7 cellular contexts compared by ENCODE assay signal in genomic region chr19:5680437-5681368, GRCh38.
DNase-seq lines count a peak whose midpoint lies in the region; ATAC-seq and TF ChIP-seq lines count a peak whose summit lies in the region.

A gene with protein sequence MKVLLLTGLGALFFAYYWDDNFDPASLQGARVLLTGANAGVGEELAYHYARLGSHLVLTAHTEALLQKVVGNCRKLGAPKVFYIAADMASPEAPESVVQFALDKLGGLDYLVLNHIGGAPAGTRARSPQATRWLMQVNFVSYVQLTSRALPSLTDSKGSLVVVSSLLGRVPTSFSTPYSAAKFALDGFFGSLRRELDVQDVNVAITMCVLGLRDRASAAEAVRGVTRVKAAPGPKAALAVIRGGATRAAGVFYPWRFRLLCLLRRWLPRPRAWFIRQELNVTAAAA (plus strand): TSS chr19:5681027. CDS start chr19:5684833, 3,806 bp downstream.
A gene with protein sequence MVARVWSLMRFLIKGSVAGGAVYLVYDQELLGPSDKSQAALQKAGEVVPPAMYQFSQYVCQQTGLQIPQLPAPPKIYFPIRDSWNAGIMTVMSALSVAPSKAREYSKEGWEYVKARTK (minus strand): TSS chr19:5680516. CDS start chr19:5680486, 30 bp downstream.

- DNase-seq in NCI-H2029 (lab: John Stamatoyannopoulos, UW) (peak; percentile 98), T1000 (lab: John Stamatoyannopoulos, UW) (peak; percentile 98), astrocyte of the spinal cord (ENCODE audit: low read depth, low spot score) (peak; percentile 100), hypothalamus (lab: John Stamatoyannopoulos, UW) (peak; percentile 96 to 100 (median 99)), retinal pigment epithelial cell (ENCODE audit: low read depth) (peak; percentile 93)

- H3K4me3 ChIP-seq in astrocyte of the spinal cord (ENCODE audit: low read depth, low read length), result peak within 1 kb of the TSS; percentile 77
- peak within 1 kb of the TSS; percentile 97 for H3K4me3 ChIP-seq in retinal pigment epithelial cell (ENCODE audit: low read length)

- TF ChIP-seq POLR2A in GM18505 (IDR thresholded peaks at IDR 0.05; ENCODE audit: borderline replicate concordance, extremely low read depth, insufficient read depth, insufficient read length), result peak; percentile 84

- TF ChIP-seq CTCF in astrocyte of the spinal cord (IDR thresholded peaks at IDR 0.05; ENCODE audit: low read depth, low read length) (no peak), retinal pigment epithelial cell (conservative IDR thresholded peaks at IDR 0.05; ENCODE audit: low read depth, low read length) (no peak)

- peak; percentile 74 for ATAC-seq in GM18505 (IDR thresholded peaks at IDR 0.05; ENCODE audit: unreplicated experiment)
- peak; percentile 74 for ATAC-seq in HG02973 (IDR thresholded peaks at IDR 0.05; ENCODE audit: unreplicated experiment)

- in situ Hi-C loops in astrocyte of the spinal cord (cut with HindIII; ENCODE audit: low sequenced_read_pairs), result no loop called here

Comparison
In these comparisons a context has a peak if more than half of its experiments do, and no peak if none do; other contexts are left out.
1. Peak in every context shown above with its lines: DNase-seq, ATAC-seq and H3K4me3 ChIP-seq.